Comparison of ENCODE assay signal across 9 cellular contexts in genomic region chr4:7938513-7939376, GRCh38. TPM values are rescaled to one million over a fixed set of nuclear protein-coding genes. Genes with fewer than 3 reads are reported as not detected.
A peak's percentile ranks its signal among the peaks of the same experiment; 100 is the strongest.
DNase-seq lines count a peak whose midpoint lies in the region; ATAC-seq, FAIRE-seq and TF ChIP-seq lines count a peak whose summit lies in the region.
"Had no signal": no experiment of that assay in that cellular context is flagged by ENCODE, and none has a peak within 500 bp of the region (broad histone marks: within the 10 kb centered on the region; RNA-seq: fewer than 3 reads in every experiment).

No MANE protein-coding gene starts in this region.

- H3K27ac Mint-ChIP-seq in CD14-positive monocyte = peak overlapping the region in 1 of 7 donors; percentile 33
- no peak overlapping the region for H3K27ac Mint-ChIP-seq in stimulated activated naive B cell treated with anti-CD40 and anti-IgM and Interleukin-4, amounts not matched to agents 10 μg/mL and 1 μg/mL and 100 μg/mL, for 72 hours
- H3K27ac Mint-ChIP-seq: memory B cell had no signal

- peak in 1 of 2 donors; percentile 9 for TF ChIP-seq POLR2A in Peyer's patch (IDR thresholded peaks at IDR 0.05)

- in situ Hi-C loops in brain microvascular endothelial cell (cut with HindIII; ENCODE audit: low pct_ligation_motif_present, low sequenced_read_pairs) = no loop called here

- H3K27me3 Mint-ChIP-seq in CD14-positive monocyte (ENCODE audit: low read depth in 3 of 3) = peaks cover 47 to 69% (median 54%) of the 10 kb centered on the region in 3 donors
- H3K27me3 Mint-ChIP-seq in stimulated activated naive B cell treated with anti-CD40 and anti-IgM and Interleukin-4, amounts not matched to agents 10 μg/mL and 1 μg/mL and 100 μg/mL, for 72 hours = peaks cover 47 to 78% of the 10 kb centered on the region in 2 donors

- TF ChIP-seq CTCF in CD14-positive monocyte (IDR thresholded peaks at IDR 0.05) (no peak), Peyer's patch (IDR thresholded peaks at IDR 0.05) (no peak), brain microvascular endothelial cell (IDR thresholded peaks at IDR 0.05; ENCODE audit: low read depth, low read length, missing control alignments) (no peak), keratinocyte (optimal IDR thresholded peaks at IDR 0.05 in 1 of 3, IDR thresholded peaks at IDR 0.05 in 1 of 3, conservative IDR thresholded peaks at IDR 0.05 in 1 of 3; ENCODE audit: extremely low read depth in 1 of 3, insufficient read depth in 2 of 3, low read length in 3 of 3) (no peak)

- H3K9me3 ChIP-seq in Peyer's patch = peaks cover 0 to 3% (median 0%) of the 10 kb centered on the region in 4 donors
- no peaks in the 10 kb centered on the region for H3K9me3 ChIP-seq in keratinocyte (ENCODE audit: control insufficient read depth, low read depth, low read length)

- H3K4me3 ChIP-seq in Peyer's patch = peak overlapping the region; percentile 64 to 90 (median 82)
- H3K4me3 ChIP-seq in brain microvascular endothelial cell (ENCODE audit: low read depth, low read length) = peak overlapping the region; percentile 86
- peak overlapping the region; percentile 83 to 84 (median 84) for H3K4me3 ChIP-seq in keratinocyte (ENCODE audit: control insufficient read depth in 2 of 3, extremely low read depth in 1 of 3, insufficient read depth in 2 of 3, low read depth in 1 of 3, low read length in 3 of 3)

- peaks cover 33% of the 10 kb centered on the region for H3K4me1 Mint-ChIP-seq in CD14-positive monocyte
- H3K4me1 Mint-ChIP-seq in stimulated activated naive B cell treated with anti-CD40 and anti-IgM and Interleukin-4, amounts not matched to agents 10 μg/mL and 1 μg/mL and 100 μg/mL, for 72 hours = peaks cover 8 to 12% of the 10 kb centered on the region in 2 donors
- H3K4me1 Mint-ChIP-seq: memory B cell had no signal

- H3K4me1 ChIP-seq in Peyer's patch (peaks cover 0 to 9% (median 0%) of the 10 kb centered on the region in 4 donors), keratinocyte (ENCODE audit: control insufficient read depth, extremely low read depth, insufficient read depth, low read length) (peaks cover 28% of the 10 kb centered on the region)

- no peak for FAIRE-seq in keratinocyte (lab: Jason Lieb, UNC)

- H3K9me1 ChIP-seq in keratinocyte (ENCODE audit: control insufficient read depth, extremely low read depth, insufficient read depth, low read length) = no peaks in the 10 kb centered on the region

- H3K4me3 Mint-ChIP-seq in CD14-positive monocyte = peak overlapping the region; percentile 77 to 85
- peak overlapping the region; percentile 30 to 50 for H3K4me3 Mint-ChIP-seq in stimulated activated naive B cell treated with anti-CD40 and anti-IgM and Interleukin-4, amounts not matched to agents 10 μg/mL and 1 μg/mL and 100 μg/mL, for 72 hours
- H3K4me3 Mint-ChIP-seq: memory B cell had no signal

- peaks cover 52% of the 10 kb centered on the region for H3K79me2 ChIP-seq in keratinocyte (ENCODE audit: control insufficient read depth, insufficient read depth, low read length)

- peaks cover 0 to 3% (median 0%) of the 10 kb centered on the region in 3 donors for H3K36me3 ChIP-seq in Peyer's patch
- H3K36me3 ChIP-seq in brain microvascular endothelial cell (replicated peaks) = peaks cover 5% of the 10 kb centered on the region
- peaks cover 0 to 3% of the 10 kb centered on the region in 2 experiments for H3K36me3 ChIP-seq in keratinocyte (ENCODE audit: control insufficient read depth in 2 of 2, extremely low read depth in 1 of 2, insufficient read depth in 2 of 2, low read length in 2 of 2)

- intact Hi-C loops in CD14-positive monocyte (cut with micrococcal nuclease) = no loop called here

- peak overlapping the region; percentile 80 to 96 (median 94) for H3K27ac ChIP-seq in Peyer's patch
- peak overlapping the region; percentile 66 for H3K27ac ChIP-seq in brain microvascular endothelial cell
- peak overlapping the region; percentile 67 for H3K27ac ChIP-seq in keratinocyte (ENCODE audit: control insufficient read depth, insufficient read depth, low read length)

- no peaks in the 10 kb centered on the region for H3K36me3 Mint-ChIP-seq in CD14-positive monocyte
- no peaks in the 10 kb centered on the region for H3K36me3 Mint-ChIP-seq in stimulated activated naive B cell treated with anti-CD40 and anti-IgM and Interleukin-4, amounts not matched to agents 10 μg/mL and 1 μg/mL and 100 μg/mL, for 72 hours
- H3K36me3 Mint-ChIP-seq: memory B cell had no signal

- H3K9me3 Mint-ChIP-seq in CD14-positive monocyte = peaks cover 0 to 21% (median 17%) of the 10 kb centered on the region in 7 donors
- peaks cover 0 to 2% of the 10 kb centered on the region in 2 donors for H3K9me3 Mint-ChIP-seq in stimulated activated naive B cell treated with anti-CD40 and anti-IgM and Interleukin-4, amounts not matched to agents 10 μg/mL and 1 μg/mL and 100 μg/mL, for 72 hours
- H3K9me3 Mint-ChIP-seq: memory B cell had no signal

- no peak for DNase-seq in CD14-positive monocyte (ENCODE audit: low spot score)
- DNase-seq in Peyer's patch = no peak
- DNase-seq in brain microvascular endothelial cell = no peak
- no peak for DNase-seq in keratinocyte (ENCODE audit: low read depth, low spot score)
- DNase-seq in stimulated activated naive B cell treated with anti-CD40 and anti-IgM and Interleukin-4, amounts not matched to agents 10 μg/mL and 1 μg/mL and 100 μg/mL, for 72 hours = no peak
- DNase-seq in NCI-H2107 (lab: John Stamatoyannopoulos, UW) = no peak

- dilution Hi-C loops in keratinocyte (cut with MboI; ENCODE audit: extremely low pct_ligation_motif_present, low sequenced_read_pairs) = no loop called here

- peak overlapping the region; percentile 90 for H3K9ac ChIP-seq in keratinocyte (ENCODE audit: control insufficient read depth, extremely low read depth, insufficient read depth, low read length)

- ATAC-seq in stimulated activated naive B cell treated with anti-CD40 and anti-IgM and Interleukin-4, amounts not matched to agents 10 μg/mL and 1 μg/mL and 100 μg/mL, for 72 hours (replicated peaks) = no peak
- ATAC-seq in GM18517 (IDR thresholded peaks at IDR 0.05; ENCODE audit: unreplicated experiment) (no peak), HG02840 (IDR thresholded peaks at IDR 0.05; ENCODE audit: low FRiP score, unreplicated experiment) (no peak)

- no peak overlapping the region for H2AFZ ChIP-seq in keratinocyte (ENCODE audit: control insufficient read depth, low read length)

- peak overlapping the region; percentile 93 for H3K4me2 ChIP-seq in keratinocyte (ENCODE audit: control insufficient read depth, extremely low read depth, insufficient read depth, low read depth, low read length)

- peaks cover 0 to 6% of the 10 kb centered on the region in 2 donors for H3K27me3 ChIP-seq in Peyer's patch
- no peaks in the 10 kb centered on the region for H3K27me3 ChIP-seq in brain microvascular endothelial cell (replicated peaks)
- H3K27me3 ChIP-seq in keratinocyte (ENCODE audit: control insufficient read depth, extremely low read depth, insufficient read depth, low read length) = no peaks in the 10 kb centered on the region

- no peaks in the 10 kb centered on the region for H4K20me1 ChIP-seq in keratinocyte (ENCODE audit: control insufficient read depth, extremely low read depth, insufficient read depth, low read length)

RNA-seq across cellular contexts. Expression of gene AFAP1, which starts 0.9 kb away (rescaled TPM):
- not detected for polyA plus RNA-seq in CD14-positive monocyte
- 10 to 100 TPM; 15.8 to 42.9 (median 31.3) TPM for total RNA-seq in Peyer's patch
- 4.1 to 12.9 TPM (median 7.6 TPM) in 3 replicates for polyA plus RNA-seq in keratinocyte
- 3.3 TPM for polyA plus RNA-seq in keratinocyte (2011; ENCODE audit: low read depth)
- polyA plus RNA-seq in keratinocyte (2011; cell fraction: cytosol; rRNA removed) = 6.7 and 7.2 TPM in 2 replicates
- 20.4 and 21.5 TPM in 2 replicates for polyA plus RNA-seq in keratinocyte (2011; cell fraction: nucleus; rRNA removed)
- polyA plus RNA-seq in keratinocyte (2012; ENCODE audit: low replicate concordance) = 3.9 and 12.0 TPM in 2 replicates
- polyA minus RNA-seq in keratinocyte = 10.6 to 15.9 TPM (median 14.2 TPM) in 3 replicates
- polyA minus RNA-seq in keratinocyte (2011; cell fraction: cytosol; rRNA and poly(A)+ RNA removed) = 7.1 TPM
- polyA minus RNA-seq in keratinocyte (2011; cell fraction: nucleus; rRNA and poly(A)+ RNA removed) = 15.4 and 27.9 TPM in 2 replicates
